ENCODE assay signal across 8 cellular contexts in the genomic region with DNA sequence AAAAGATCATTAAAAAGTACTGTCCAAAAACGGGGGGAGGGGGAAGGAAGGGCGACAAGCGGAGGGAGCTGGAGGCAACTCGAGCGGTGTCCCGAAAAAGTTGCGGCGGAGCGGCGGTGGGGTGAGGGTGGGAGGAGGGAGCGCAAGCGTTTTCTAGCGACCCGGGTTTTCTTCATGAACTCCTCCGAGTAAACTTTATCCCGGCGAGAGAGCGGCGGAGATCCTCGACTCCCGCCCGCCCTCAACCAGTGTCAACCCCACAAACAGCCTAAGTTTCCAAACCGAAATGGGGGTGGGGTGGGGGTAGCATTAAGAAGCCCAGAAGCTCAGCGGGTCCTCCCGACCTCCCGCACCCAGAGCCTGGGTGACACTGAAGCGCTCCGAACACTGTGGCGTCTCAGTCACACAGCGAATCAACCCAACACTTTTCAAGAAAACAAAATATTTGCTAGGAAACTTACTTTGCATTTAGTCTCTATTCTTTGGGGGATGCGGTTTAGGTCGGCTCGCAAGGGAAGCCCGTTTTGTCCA.
DNase-seq lines count a peak whose midpoint lies in the region; ATAC-seq lines count a peak whose summit lies in the region.

No MANE protein-coding gene starts in this region.

- peak overlapping the region in 1 of 2 donors; percentile 82 for H3K4me3 Mint-ChIP-seq in effector memory CD8-positive, alpha-beta T cell

- peaks cover 18 to 21% of the 10 kb centered on the region in 2 donors for H3K4me1 Mint-ChIP-seq in effector memory CD8-positive, alpha-beta T cell (ENCODE audit: low read depth in 2 of 2)

- no peaks in the 10 kb centered on the region for H3K9me3 Mint-ChIP-seq in effector memory CD8-positive, alpha-beta T cell

- peak; percentile 4 for ATAC-seq in effector memory CD8-positive, alpha-beta T cell (replicated peaks)
- ATAC-seq in GM21381 (IDR thresholded peaks at IDR 0.05; ENCODE audit: unreplicated experiment): no peak

- peaks cover 31 to 40% of the 10 kb centered on the region in 2 donors for H3K27me3 Mint-ChIP-seq in effector memory CD8-positive, alpha-beta T cell

- H3K9me3 ChIP-seq in NT2/D1 (ENCODE audit: insufficient read depth, low read length): no peaks in the 10 kb centered on the region
- no peaks in the 10 kb centered on the region for H3K9me3 ChIP-seq in mucosa of rectum (ENCODE audit: control insufficient read depth in 2 of 2, low read length in 2 of 2)

- H3K36me3 Mint-ChIP-seq in effector memory CD8-positive, alpha-beta T cell (ENCODE audit: insufficient read depth): peaks cover 5% of the 10 kb centered on the region

- H3K9ac ChIP-seq in NT2/D1 (ENCODE audit: insufficient read length, low read depth): peak overlapping the region; percentile 61
- H3K9ac ChIP-seq in mucosa of rectum (ENCODE audit: low read depth in 1 of 2, low read length in 2 of 2): peak overlapping the region; percentile 49 to 67

- peak; percentile 75 for DNase-seq in DMS153 treated with DMSO at 0.1 percent for 48 hours (lab: John Stamatoyannopoulos, UW; ENCODE audit: unreplicated experiment)
- DNase-seq in DMS153 (lab: John Stamatoyannopoulos, UW): no peak
- DNase-seq in NT2/D1 (ENCODE audit: low read depth, low spot score): no peak
- DNase-seq in effector memory CD8-positive, alpha-beta T cell: no peak
- DNase-seq in kidney tubule cell (ENCODE audit: low spot score): no peak
- DNase-seq in NK-92 (lab: John Stamatoyannopoulos, UW; ENCODE audit: unreplicated experiment): no peak

- no peaks in the 10 kb centered on the region for H3K4me1 ChIP-seq in NT2/D1 (ENCODE audit: insufficient read depth, insufficient read length)
- H3K4me1 ChIP-seq in mucosa of rectum (ENCODE audit: control insufficient read depth in 2 of 2, insufficient read depth in 2 of 2, low read length in 2 of 2): peaks cover 18 to 20% of the 10 kb centered on the region in 2 donors

- no peak overlapping the region for H3K27ac Mint-ChIP-seq in effector memory CD8-positive, alpha-beta T cell

- peaks cover 77% of the 10 kb centered on the region for H3K27me3 ChIP-seq in NT2/D1 (ENCODE audit: insufficient read depth, insufficient read length)
- H3K27me3 ChIP-seq in mucosa of rectum (ENCODE audit: control insufficient read depth in 2 of 2, insufficient read depth in 2 of 2, low read length in 2 of 2): peaks cover 42 to 45% of the 10 kb centered on the region in 2 donors

- peak overlapping the region; percentile 66 to 69 for H3K27ac ChIP-seq in mucosa of rectum (ENCODE audit: low read depth in 2 of 2, low read length in 2 of 2)

- H3K4me3 ChIP-seq in NT2/D1 (ENCODE audit: insufficient read length, low read depth): peak overlapping the region; percentile 49
- H3K4me3 ChIP-seq in mucosa of rectum (ENCODE audit: low read length in 2 of 2): peak overlapping the region; percentile 58 to 78

- H3K36me3 ChIP-seq in NT2/D1 (ENCODE audit: insufficient read depth, insufficient read length, low read length): no peaks in the 10 kb centered on the region
- H3K36me3 ChIP-seq in mucosa of rectum (ENCODE audit: control insufficient read depth in 2 of 2, insufficient read depth in 2 of 2, low read length in 2 of 2): no peaks in the 10 kb centered on the region
